In the genomic region with DNA sequence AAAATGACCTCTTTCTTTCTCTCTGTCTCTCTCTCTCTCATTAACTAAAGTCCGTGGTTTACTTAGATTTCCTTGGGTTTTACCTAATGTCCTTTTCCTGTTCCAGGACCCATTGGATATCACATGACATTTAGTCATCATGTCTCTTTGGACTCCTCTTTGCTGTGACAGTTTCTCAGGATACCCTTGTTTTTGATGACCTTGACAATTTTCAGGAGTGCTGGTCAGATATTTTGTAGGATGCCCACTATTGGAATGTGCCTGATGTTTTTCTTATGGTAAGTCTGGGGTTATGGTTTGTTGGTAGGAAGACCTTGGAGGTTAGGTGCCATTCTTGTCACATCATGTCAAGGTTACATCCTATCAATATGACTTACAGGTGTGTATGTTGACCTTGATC, we compare ENCODE assay signal across 35 cellular contexts.
"Had no signal": no experiment of that assay in that cellular context is flagged by ENCODE, and none has a peak within 500 bp of the region (broad histone marks: within the 10 kb centered on the region; RNA-seq: fewer than 3 reads in every experiment).

No MANE protein-coding gene starts in this region.

- H3K27me3 ChIP-seq: MG63 had no signal

- DNase-seq: Kasumi-1, MG63, MM.1S, MV-4-11, NCI-H1048, NCI-H1092, NCI-H1092 treated with DMSO at 0.1 percent for 48 hours, NCI-H1105, NCI-H1105 treated with DMSO at 0.1 percent for 48 hours, NCI-H1417, NCI-H1417 treated with DMSO at 0.1 percent for 48 hours, NCI-H1436, NCI-H1436 treated with DMSO at 0.1 percent for 48 hours, NCI-H146, NCI-H1694, NCI-H1694 treated with DMSO at 0.1 percent for 48 hours, NCI-H187, NCI-H187 treated with DMSO at 0.1 percent for 48 hours, NCI-H1930, NCI-H2029, NCI-H2029 treated with DMSO at 0.1 percent for 48 hours, NCI-H2081, NCI-H2081 treated with DMSO at 0.1 percent for 48 hours, NCI-H2107, NCI-H2171, NCI-H2171 treated with DMSO at 0.1 percent for 48 hours, NCI-H2227 treated with DMSO at 0.1 percent for 48 hours, NCI-H226, NCI-H345, NCI-H446, NCI-H446 treated with DMSO at 0.1 percent for 48 hours, NCI-H510A, NCI-H510A treated with DMSO at 0.1 percent for 48 hours, NCI-H524, NCI-H524 treated with DMSO at 0.1 percent for 48 hours had no signal

- H3K9me3 ChIP-seq: MG63 had no signal

- H3K36me3 ChIP-seq: MG63 had no signal

- H3K4me3 ChIP-seq: MG63 had no signal
